27 cellular contexts compared by ENCODE assay signal in the genomic region with DNA sequence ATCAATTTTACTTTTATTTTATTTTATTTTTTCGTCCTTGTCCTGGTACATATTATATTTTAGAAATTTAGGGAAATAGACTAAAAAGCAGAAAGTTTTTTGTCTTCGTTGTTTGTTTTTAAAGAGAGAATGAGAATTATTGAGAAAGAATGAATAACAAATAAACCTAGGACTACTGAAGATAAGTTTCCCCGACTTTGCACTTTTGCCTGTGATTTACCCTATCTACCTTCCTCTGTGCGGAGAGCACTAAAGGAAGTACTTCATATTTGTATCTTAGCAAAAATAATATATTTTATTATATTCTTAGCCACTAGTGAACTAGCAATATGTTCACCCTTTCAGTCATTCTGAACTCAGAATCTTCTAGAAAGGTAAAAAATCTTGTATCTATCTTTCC.
"Had no signal": no experiment of that assay in that cellular context is flagged by ENCODE, and none has a peak within 500 bp of the region (broad histone marks: within the 10 kb centered on the region; RNA-seq: fewer than 3 reads in every experiment).

No MANE protein-coding gene starts in this region.

- DNase-seq: dermis blood vessel endothelial cell; effector memory CD4-positive, alpha-beta T cell; foreskin keratinocyte; glutamatergic neuron; heart right ventricle; hippocampal formation; left cardiac atrium; left lung; mammary epithelial cell; mesendoderm; midbrain; naive thymus-derived CD4-positive, alpha-beta T cell; right lobe of liver; small intestine; stimulated activated CD4-positive, alpha-beta T cell treated with anti-CD3 and anti-CD28 coated beads, Interleukin-15, amount 100 ng/mL, for 24 hours; stimulated activated CD4-positive, alpha-beta T cell treated with anti-CD3 and anti-CD28 coated beads, Interleukin-4, amount 100 ng/mL, for 24 hours; stimulated activated naive CD4-positive, alpha-beta T cell treated with Interleukin-2 at 50 U/mL for 16 hours; stomach; thyroid gland; trophoblast cell had no signal

- H2AFZ ChIP-seq: neural progenitor cell, parathyroid adenoma had no signal

- H3K27me3 ChIP-seq: esophagus muscularis mucosa, foreskin keratinocyte, heart right ventricle, left lung, neural progenitor cell, right lobe of liver, stomach, thyroid gland, vagina had no signal

- H3K79me2 ChIP-seq: parathyroid adenoma had no signal

- H3K36me3 ChIP-seq: thyroid gland, vagina had no signal

- H3K9me3 ChIP-seq: esophagus muscularis mucosa, heart right ventricle, left lung, right lobe of liver, stomach, thyroid gland, vagina had no signal

- H3K27ac ChIP-seq: esophagus muscularis mucosa, foreskin keratinocyte, heart right ventricle, left lung, neural progenitor cell, parathyroid adenoma, right lobe of liver, stomach, thyroid gland, vagina had no signal

- H3K9ac ChIP-seq: neural progenitor cell, parathyroid adenoma had no signal

- FAIRE-seq: endothelial cell of umbilical vein, islet of Langerhans, small intestine had no signal

- H3K4me3 ChIP-seq: esophagus muscularis mucosa, heart right ventricle, left lung, neural progenitor cell, right lobe of liver, stomach, thyroid gland, vagina had no signal

- ATAC-seq: foreskin keratinocyte; heart right ventricle; left cardiac atrium; left lung; naive thymus-derived CD4-positive, alpha-beta T cell; stimulated activated effector memory CD8-positive, alpha-beta T cell treated with anti-CD3 and anti-CD28 coated beads, Interleukin-12 subunit alpha, Interleukin-12 subunit beta, amount 100 ng/mL, for 72 hours had no signal

- H3K4me2 ChIP-seq: neural progenitor cell had no signal

- H3K4me1 ChIP-seq: esophagus muscularis mucosa, foreskin keratinocyte, left lung, neural progenitor cell, parathyroid adenoma, right lobe of liver, stomach, thyroid gland, vagina had no signal
